Comparison of ENCODE assay signal across 1 cellular context in genomic region chr12:76560083-76560491, GRCh38.
TF ChIP-seq lines count a peak whose summit lies in the region.

No MANE protein-coding gene starts in this region.

TF ChIP-seq in H1, 55 proteins besides CTCF, POLR2A, EP300 and RAD21 (continued from another document):
- TF ChIP-seq CHD7 (IDR thresholded peaks at IDR 0.05; ENCODE audit: insufficient replicate concordance, low read length) (no peak), RXRA (IDR thresholded peaks at IDR 0.05; ENCODE audit: insufficient read depth, low read depth, low read length) (no peak)
